In genomic region chr11:44894217-44894617, GRCh38 we compare ENCODE assay signal across 9 cellular contexts. TPM values are rescaled to one million over a fixed set of nuclear protein-coding genes. Genes with fewer than 3 reads are reported as not detected.
DNase-seq lines count a peak whose midpoint lies in the region; ATAC-seq, FAIRE-seq and TF ChIP-seq lines count a peak whose summit lies in the region.
"Had no signal": no experiment of that assay in that cellular context is flagged by ENCODE, and none has a peak within 500 bp of the region (broad histone marks: within the 10 kb centered on the region; RNA-seq: fewer than 3 reads in every experiment).

No MANE protein-coding gene starts in this region.

- H3K27ac ChIP-seq in foreskin keratinocyte: no peak overlapping the region

- TF ChIP-seq CTCF in foreskin keratinocyte (conservative IDR thresholded peaks at IDR 0.05): peak; percentile 87
- TF ChIP-seq CTCF in type B pancreatic cell (conservative IDR thresholded peaks at IDR 0.05): peak; percentile 99

- peaks cover 20% of the 10 kb centered on the region for H3K4me1 Mint-ChIP-seq in type B pancreatic cell (ENCODE audit: unreplicated experiment)

- H3K4me3 Mint-ChIP-seq in type B pancreatic cell: peak overlapping the region; percentile 9

- no peaks in the 10 kb centered on the region for H3K4me1 ChIP-seq in foreskin keratinocyte

- intact Hi-C loops in posterior cingulate gyrus (cut with DNase I): loop anchor here (1.0 to 5.0 kb wide), 2 partner anchors 167 to 273 kb away; partner anchors contain the start of gene TSPAN18

- peak; percentile 69 for FAIRE-seq in HTR-8/SVneo (lab: Jason Lieb, UNC)
- FAIRE-seq: endometrium had no signal

- H3K36me3 Mint-ChIP-seq in type B pancreatic cell: peaks cover 3% of the 10 kb centered on the region

- H3K27me3 Mint-ChIP-seq in type B pancreatic cell: no peaks in the 10 kb centered on the region

- no peaks in the 10 kb centered on the region for H3K9me3 Mint-ChIP-seq in type B pancreatic cell

- ATAC-seq in foreskin keratinocyte: peak; percentile 80

- no peak overlapping the region for H3K27ac Mint-ChIP-seq in type B pancreatic cell

- DNase-seq in ELF-1 (ENCODE audit: low read depth, low spot score): peak; percentile 94
- peak; percentile 85 for DNase-seq in HTR-8/SVneo (ENCODE audit: insufficient read length, low spot score)
- DNase-seq in RPMI7951 (ENCODE audit: low read depth): peak; percentile 26
- DNase-seq in activated effector memory CD4-positive, alpha-beta T cell treated with Interleukin-2 at 50 U/mL for 16 hours: peak; percentile 40
- peak in 1 of 2 donors; percentile 15 for DNase-seq in foreskin keratinocyte
- peak in 9 of 10 donors; percentile 40 to 96 (median 70) for DNase-seq in posterior cingulate gyrus
- peak; percentile 89 for DNase-seq in type B pancreatic cell (ENCODE audit: extremely low spot score, unreplicated experiment)
- no peak for DNase-seq in middle frontal gyrus (ENCODE audit: extremely low spot score, low spot score)

- peaks cover 43% of the 10 kb centered on the region for H3K27me3 ChIP-seq in foreskin keratinocyte

RNA-seq across cellular contexts. Expression of gene TP53I11, which starts 56.5 kb away (rescaled TPM):
- 10.2 and 11.1 TPM in 2 replicates for total RNA-seq in RPMI7951 (2014; rRNA removed; shearing (Covaris generic))
- total RNA-seq in foreskin keratinocyte (28.9 and 38.4 TPM in 2 replicates), type B pancreatic cell (ENCODE audit: low replicate concordance) (38.2 and 72.4 TPM in 2 replicates)
- polyA plus RNA-seq in foreskin keratinocyte: 32.0 and 45.3 TPM in 2 replicates
